Comparison of ENCODE assay signal across 10 cellular contexts in genomic region chr18:49788327-49788908, GRCh38. TPM values are rescaled to one million over a fixed set of nuclear protein-coding genes. Genes with fewer than 3 reads are reported as not detected.
DNase-seq lines count a peak whose midpoint lies in the region; ATAC-seq, FAIRE-seq and TF ChIP-seq lines count a peak whose summit lies in the region.
"Had no signal": no experiment of that assay in that cellular context is flagged by ENCODE, and none has a peak within 500 bp of the region (broad histone marks: within the 10 kb centered on the region; RNA-seq: fewer than 3 reads in every experiment).

No MANE protein-coding gene starts in this region.

- intact Hi-C loops in GM12878 (cut with micrococcal nuclease; ENCODE audit: unreplicated experiment): loop anchor here (5.0 kb wide), 1 partner anchor 69 kb away; no protein-coding TSS in a partner anchor
- intact Hi-C loops in pancreas (cut with DNase I): no loop called here

- no peak for TF ChIP-seq EP300 in GM12878 (IDR thresholded peaks at IDR 0.05; ENCODE audit: borderline replicate concordance in 1 of 2, control insufficient read depth in 1 of 2, low read depth in 2 of 2, low read length in 2 of 2)

- H3K79me2 ChIP-seq in GM12878 (ENCODE audit: control insufficient read depth, insufficient read depth, low read length): no peaks in the 10 kb centered on the region

- RAD21 ChIA-PET in GM12878 (lab: Charles Lee; ENCODE audit: unreplicated experiment): interaction anchor here (0.5 to 0.9 kb wide), 3 partner anchors 21 to 232 kb away, joined by 3 to 4 read pairs (median 4); partner anchors contain the start of gene ACAA2

- CTCF ChIA-PET in GM12878 (lab: Yijun Ruan, JAX): interaction anchor here (0.9 kb wide), 1 partner anchor 278 kb away, joined by 4 read pairs; no protein-coding TSS in a partner anchor

- H3K27ac ChIP-seq in GM12878 (ENCODE audit: control insufficient read depth, insufficient read depth) (no peak overlapping the region; the same call in 1 of the 2 replicates), pancreas (peak overlapping the region in 2 of 4 donors; percentile 33 to 68)

- DNase-seq in GM12878 (ENCODE audit: low read depth, low spot score) (peak; percentile 36), pancreas (no peak), mesenteric fat pad (ENCODE audit: low spot score) (no peak), inferior parietal cortex (ENCODE audit: extremely low spot score) (no peak), amniotic stem cell (lab: John Stamatoyannopoulos, UW) (no peak)
- DNase-seq: activated gamma-delta T cell, naive B cell had no signal

- H3K4me1 ChIP-seq in GM12878 (ENCODE audit: control insufficient read depth, insufficient read depth, low read length) (peaks cover 2% of the 10 kb centered on the region; the same call in 1 of the 2 replicates), pancreas (peaks cover 0 to 9% (median 4%) of the 10 kb centered on the region in 3 donors)

- H3K27me3 ChIP-seq in GM12878 (replicated peaks in 1 of 2; ENCODE audit: control insufficient read depth in 2 of 2, insufficient read depth in 2 of 2, low read length in 1 of 2) (no peaks in the 10 kb centered on the region), pancreas (no peaks in the 10 kb centered on the region)

- TF ChIP-seq CTCF in GM12878 (IDR thresholded peaks at IDR 0.05 in 2 of 3, conservative IDR thresholded peaks at IDR 0.05 in 1 of 3; ENCODE audit: control insufficient read depth in 2 of 3, extremely low read depth in 1 of 3, insufficient read depth in 1 of 3, low read depth in 3 of 3, low read length in 3 of 3): no peak
- no peak for TF ChIP-seq CTCF in pancreas (IDR thresholded peaks at IDR 0.05)

- no peak for TF ChIP-seq RAD21 in GM12878 (IDR thresholded peaks at IDR 0.05; ENCODE audit: insufficient read depth, low read depth, low read length)

- H3K9me3 ChIP-seq in GM12878 (replicated peaks; ENCODE audit: control insufficient read depth, insufficient read depth, low read length) (no peaks in the 10 kb centered on the region), pancreas (no peaks in the 10 kb centered on the region)

- H3K36me3 ChIP-seq in GM12878 (ENCODE audit: control insufficient read depth in 2 of 2, insufficient read depth in 2 of 2, low read length in 1 of 2): peaks cover 0 to 11% of the 10 kb centered on the region in 2 experiments
- H3K36me3 ChIP-seq in pancreas: peaks cover 0 to 23% (median 4%) of the 10 kb centered on the region in 3 donors

- 31% methylated on average over 5 of the region's 5 CpGs for WGBS in GM12878 (ENCODE audit: insufficient coverage, insufficient replicate concordance, low lambda C conversion rate, missing lambda C conversion rate)
- 29% methylated on average over 5 of the region's 5 CpGs for WGBS in pancreas, 2 donors

- H3K4me3 ChIP-seq in GM12878 (no peak overlapping the region), pancreas (peak overlapping the region in 1 of 4 donors; percentile 15)

- FAIRE-seq in GM12878 (lab: Jason Lieb, UNC) (peak; percentile 81), pancreas (lab: Jason Lieb, UNC) (peak; percentile 5)

- in situ Hi-C loops in GM12878 (cut with MboI): no loop called here

- BruUV-seq in GM12878 (replicated peaks; lab: Mats Ljungman, UMichigan): no TSS peak

- no peaks in the 10 kb centered on the region for H4K20me1 ChIP-seq in GM12878 (ENCODE audit: control insufficient read depth, insufficient read depth)

- peak overlapping the region; percentile 10; the same call in 1 of the 2 replicates for H3K9ac ChIP-seq in GM12878 (ENCODE audit: control insufficient read depth, insufficient read depth, low read length)

- no peak overlapping the region; the same call in 1 of the 2 replicates for H2AFZ ChIP-seq in GM12878 (ENCODE audit: control insufficient read depth, low read depth, low read length)

- H3K4me2 ChIP-seq in GM12878 (ENCODE audit: control insufficient read depth, insufficient read depth): peak overlapping the region; percentile 56; the same call in 1 of the 2 replicates

- SMC1A ChIA-PET in GM12878 (lab: Charles Lee; ENCODE audit: uncharacterized antibody, unreplicated experiment): interaction anchor here (0.7 to 2.3 kb wide), 6 partner anchors 10 to 70 kb away, joined by 3 to 7 read pairs (median 4); no protein-coding TSS in a partner anchor

- POLR2A ChIA-PET in GM12878 (lab: Charles Lee): no interaction called here

- no peak for TF ChIP-seq POLR2A in GM12878 (IDR thresholded peaks at IDR 0.05; ENCODE audit: low read depth, low read length)

- ATAC-seq in GM18907 (IDR thresholded peaks at IDR 0.05; ENCODE audit: unreplicated experiment) (peak; percentile 66), HG03108 (IDR thresholded peaks at IDR 0.05; ENCODE audit: unreplicated experiment) (peak; percentile 63), GM12878 (peak; percentile 95), pancreas (peak in 3 of 4 donors; percentile 72 to 91 (median 83)), HG03097 (IDR thresholded peaks at IDR 0.05; ENCODE audit: low FRiP score, unreplicated experiment) (no peak)

TF ChIP-seq in GM12878, 131 proteins besides CTCF, POLR2A, EP300 and RAD21 (continues in another document):
- TF ChIP-seq JUNB (IDR thresholded peaks at IDR 0.05): peak; percentile 70
- TF ChIP-seq BRCA1 (IDR thresholded peaks at IDR 0.05; ENCODE audit: low read depth, low read length): no peak
- peak; percentile 70; the same call in 1 of the 2 replicates for TF ChIP-seq IRF4 (IDR thresholded peaks at IDR 0.05; ENCODE audit: low read depth, low read length)
- peak; percentile 62 for TF ChIP-seq ATF7 (IDR thresholded peaks at IDR 0.05; ENCODE audit: low read depth)
- no peak for TF ChIP-seq SUPT20H (IDR thresholded peaks at IDR 0.05; ENCODE audit: borderline replicate concordance, control insufficient read depth, low read depth, low read length)
- peak; percentile 39; the same call in 1 of the 2 replicates for TF ChIP-seq SPI1 (IDR thresholded peaks at IDR 0.05; ENCODE audit: borderline replicate concordance, insufficient read depth, low read depth, low read length)
- peak in 1 of 2 experiments; percentile 15; a peak in 1 of 4 replicates for TF ChIP-seq IKZF2 (IDR thresholded peaks at IDR 0.05)
- TF ChIP-seq ATF2 (IDR thresholded peaks at IDR 0.05; ENCODE audit: low read length): 0 out of 2 replicates have a peak, but pooled peaks have one; percentile 28
- TF ChIP-seq RUNX3 (IDR thresholded peaks at IDR 0.05; ENCODE audit: low read length): peak; percentile 26; the same call in 1 of the 2 replicates
- peak; percentile 48; the same call in 1 of the 2 replicates for TF ChIP-seq BACH1 (IDR thresholded peaks at IDR 0.05; ENCODE audit: borderline replicate concordance)
- TF ChIP-seq CREM (IDR thresholded peaks at IDR 0.05; ENCODE audit: low read depth): 0 out of 2 replicates have a peak, but pooled peaks have one; percentile 13

RNA-seq across cellular contexts. Expression of gene ACAA2, which starts 24.9 kb away (rescaled TPM):
- 24.3 and 26.2 TPM in 2 replicates for total RNA-seq in GM12878 (2013; cell fraction: nucleolus; rRNA removed)
- total RNA-seq in GM12878 (2014; rRNA removed) (50.1 and 59.7 TPM in 2 replicates), GM12878 (2014; rRNA removed; fragmentation: Illumina TruSeq; extraction: Trizol) (59.1 and 60.6 TPM in 2 replicates), GM12878 (2021) (60.9 and 63.1 TPM in 2 replicates), pancreas (10 to 100 TPM; 22.3 to 47.9 (median 32.5) TPM), mesenteric fat pad (178 TPM)
- polyA plus RNA-seq in GM12878 (2011; ENCODE audit: low read depth): 68.6 TPM
- polyA plus RNA-seq in GM12878 (2011; rRNA removed) (48.9 and 68.3 TPM in 2 replicates), GM12878 (2014; fragmentation: Illumina TruSeq; extraction: Trizol) (66.0 and 80.4 TPM in 2 replicates), GM12878 (2014; fragmentation: Nextera tagmentation; extraction: Ambion mirVana) (10 to 100 TPM; 86.3 to 97.3 TPM), GM12878 (2014; rRNA removed) (36.1 and 43.1 TPM in 2 replicates), GM12878 (2016; fragmentation: Nextera tagmentation; extraction: Ambion mirVana) (100 to 1,000 TPM; 130 to 134 TPM), pancreas (10 to 100 TPM; 20.3 to 53.0 TPM)
- polyA plus RNA-seq in GM12878 (2011; cell fraction: cytosol; rRNA removed): 39.0 and 54.5 TPM in 2 replicates
- 28.0 and 35.2 TPM in 2 replicates for polyA plus RNA-seq in GM12878 (2011; cell fraction: nucleus; rRNA removed)
- polyA plus RNA-seq in GM12878 (2012): 58.5 and 63.9 TPM in 2 replicates
- polyA minus RNA-seq in GM12878 (2011; rRNA and poly(A)+ RNA removed): 35.9 and 36.5 TPM in 2 replicates
- 12.4 TPM in 2 replicates for polyA minus RNA-seq in GM12878 (2011; cell fraction: cytosol; rRNA and poly(A)+ RNA removed)
- 5.8 and 9.9 TPM in 2 replicates for polyA minus RNA-seq in GM12878 (2011; cell fraction: nucleus; rRNA and poly(A)+ RNA removed)
